ENCODE assay signal across 13 cellular contexts in the genomic region with DNA sequence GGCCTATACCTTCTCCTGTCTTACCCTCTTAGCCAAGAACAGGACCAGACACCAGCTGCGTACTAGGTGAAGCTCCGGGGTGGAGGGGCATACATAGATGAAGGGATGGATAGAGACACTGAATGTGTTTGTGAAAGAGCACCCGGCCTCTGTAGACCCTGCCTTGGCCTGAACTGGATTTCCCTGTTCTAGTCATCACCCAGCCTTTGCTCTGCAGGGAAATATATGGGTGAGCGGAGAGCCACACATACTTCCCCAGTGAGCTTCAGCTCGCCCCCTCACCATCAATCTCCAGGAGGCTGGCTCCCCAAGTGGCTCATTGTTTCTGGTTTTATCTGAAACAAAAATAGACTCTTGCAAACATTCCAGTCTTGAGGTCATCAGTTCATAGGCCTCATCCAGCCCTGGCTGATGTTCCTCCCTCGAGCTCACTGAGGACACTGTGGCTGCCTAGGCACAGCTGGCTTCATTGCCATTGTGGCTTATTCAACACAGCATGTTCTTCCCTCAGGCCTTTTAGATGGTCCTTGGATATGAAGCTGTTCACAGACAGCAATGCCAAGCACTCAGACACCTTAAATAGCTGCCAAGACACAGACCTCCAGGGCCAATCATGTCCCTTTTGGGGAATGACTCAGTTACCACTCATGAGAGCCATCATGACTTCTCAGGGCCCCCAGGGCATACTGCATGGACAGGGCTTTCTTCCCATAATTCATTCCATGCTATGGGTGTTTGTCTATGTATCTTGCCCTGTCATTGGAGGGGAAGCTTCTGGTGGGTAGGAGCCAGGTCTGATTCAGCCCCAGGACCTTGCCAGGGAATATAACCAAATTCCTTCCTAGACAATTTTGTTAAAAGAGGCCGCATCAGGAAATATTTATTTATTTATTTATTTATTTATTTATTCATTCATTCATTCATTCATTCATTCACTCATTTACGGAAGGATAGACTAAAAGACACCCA.
DNase-seq lines count a peak whose midpoint lies in the region; ATAC-seq and TF ChIP-seq lines count a peak whose summit lies in the region.
"Had no signal": no experiment of that assay in that cellular context is flagged by ENCODE, and none has a peak within 500 bp of the region (broad histone marks: within the 10 kb centered on the region; RNA-seq: fewer than 3 reads in every experiment).

No MANE protein-coding gene starts in this region.

- peak; percentile 32; the same call in 1 of the 2 replicates for TF ChIP-seq CTCF in BJ (IDR thresholded peaks at IDR 0.05; ENCODE audit: insufficient read depth, low read depth, low read length)
- no peak for TF ChIP-seq CTCF in coronary artery (IDR thresholded peaks at IDR 0.05)
- TF ChIP-seq CTCF in gastrocnemius medialis (IDR thresholded peaks at IDR 0.05 in 4 of 5, conservative IDR thresholded peaks at IDR 0.05 in 1 of 5) = no peak

- H3K27ac ChIP-seq in coronary artery = peak overlapping the region; percentile 5 to 15
- no peak overlapping the region for H3K27ac ChIP-seq in gastrocnemius medialis
- H3K27ac ChIP-seq: C4-2B, HL-60 had no signal

- no peak for TF ChIP-seq POLR2A in gastrocnemius medialis (IDR thresholded peaks at IDR 0.05)

- H3K27me3 ChIP-seq in BJ (ENCODE audit: control insufficient read depth, insufficient read depth, low read length) = no peaks in the 10 kb centered on the region
- no peaks in the 10 kb centered on the region for H3K27me3 ChIP-seq in gastrocnemius medialis

- POLR2A ChIA-PET in BJ (lab: Charles Lee) = interaction anchor here (0.8 kb wide), 1 partner anchor 11 kb away, joined by 3 read pairs; no protein-coding TSS in a partner anchor

- H3K9me3 ChIP-seq in gastrocnemius medialis = no peaks in the 10 kb centered on the region

- H3K4me1 ChIP-seq in gastrocnemius medialis = no peaks in the 10 kb centered on the region

- peak; percentile 94 for DNase-seq in BJ (ENCODE audit: low read depth)
- DNase-seq in NCI-H226 = peak; percentile 75
- no peak for DNase-seq in coronary artery (ENCODE audit: low spot score)
- peak; percentile 90 for DNase-seq in kidney tubule cell (ENCODE audit: low spot score)
- no peak for DNase-seq in left colon
- no peak for DNase-seq in gastrocnemius medialis
- no peak for DNase-seq in HuH-7 (ENCODE audit: low spot score)
- DNase-seq in dermis blood vessel endothelial cell = no peak
- DNase-seq: NCI-H1436 treated with DMSO at 0.1 percent for 48 hours; nephron progenitor cell; stimulated activated naive B cell treated with anti-CD40 and anti-IgM and Interleukin-4, amounts not matched to agents 10 μg/mL and 1 μg/mL and 100 μg/mL, for 72 hours had no signal

- ATAC-seq in left colon = no peak
- no peak for ATAC-seq in gastrocnemius medialis

- in situ Hi-C loops in gastrocnemius medialis (cut with MboI; ENCODE audit: low sequenced_read_pairs in 4 of 4) = no loop called here

- H3K4me3 ChIP-seq in BJ (ENCODE audit: low read depth, low read length) (no peak overlapping the region), coronary artery (no peak overlapping the region), gastrocnemius medialis (no peak overlapping the region)

- intact Hi-C loops in left colon (cut with DNase I, micrococcal nuclease) = no loop called here
- intact Hi-C loops in gastrocnemius medialis (cut with DNase I; ENCODE audit: low total_unique reads) = no loop called here

- CTCF ChIA-PET in BJ (lab: Yijun Ruan, JAX) = interaction anchor here (0.6 to 1.4 kb wide), 2 partner anchors 273 to 450 kb away, joined by 3 to 5 read pairs; no protein-coding TSS in a partner anchor

- H3K36me3 ChIP-seq in BJ (ENCODE audit: control insufficient read depth, insufficient read depth, low read length) (no peaks in the 10 kb centered on the region), gastrocnemius medialis (no peaks in the 10 kb centered on the region)

Comparison
In these comparisons a context has a peak if more than half of its experiments do, and no peak if none do; other contexts are left out.
1. DNase-seq: peak in BJ (single experiment), NCI-H226 (single experiment) and kidney tubule cell (single experiment); none in coronary artery (single experiment), left colon (0 of 2), gastrocnemius medialis (0 of 2), HuH-7 (single experiment) and dermis blood vessel endothelial cell (single experiment).
2. H3K27ac ChIP-seq: peak in coronary artery (2 of 2); none in gastrocnemius medialis (0 of 4).